8 cellular contexts compared by ENCODE assay signal in the genomic region with DNA sequence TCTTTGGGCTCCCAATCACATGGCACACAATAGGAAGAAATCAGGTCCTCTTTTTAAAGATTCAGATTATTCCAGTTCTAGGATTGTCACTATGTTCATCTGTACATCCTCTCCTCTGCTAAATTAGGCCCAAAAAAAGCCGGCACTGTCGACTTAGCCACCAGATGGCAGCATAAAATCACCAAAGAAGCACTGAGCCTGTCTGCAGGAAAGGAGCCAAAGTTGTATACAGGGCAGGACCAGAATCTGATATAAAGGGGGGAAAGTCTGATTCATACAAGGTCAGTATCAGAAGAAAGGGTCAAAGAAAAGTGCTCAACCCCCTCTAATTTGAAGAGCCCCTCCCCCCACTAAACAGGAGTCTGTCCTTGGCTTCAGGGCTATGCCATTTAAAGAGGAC. TPM values are rescaled to one million over a fixed set of nuclear protein-coding genes. Genes with fewer than 3 reads are reported as not detected.
DNase-seq lines count a peak whose midpoint lies in the region; ATAC-seq, FAIRE-seq and TF ChIP-seq lines count a peak whose summit lies in the region.

No MANE protein-coding gene starts in this region.

- H3K9me1 ChIP-seq in keratinocyte (ENCODE audit: control insufficient read depth, extremely low read depth, insufficient read depth, low read length): no peaks in the 10 kb centered on the region

- dilution Hi-C loops in keratinocyte (cut with MboI; ENCODE audit: extremely low pct_ligation_motif_present, low sequenced_read_pairs): loop anchor here (25.0 kb wide), 1 partner anchor 282 kb away; no protein-coding TSS in a partner anchor

- peak; percentile 91 to 95 for TF ChIP-seq CTCF in brain (conservative IDR thresholded peaks at IDR 0.05)
- TF ChIP-seq CTCF in keratinocyte (optimal IDR thresholded peaks at IDR 0.05 in 1 of 3, IDR thresholded peaks at IDR 0.05 in 1 of 3, conservative IDR thresholded peaks at IDR 0.05 in 1 of 3; ENCODE audit: extremely low read depth in 1 of 3, insufficient read depth in 2 of 3, low read length in 3 of 3): peak; percentile 70 to 80 (median 74)

- H3K4me3 ChIP-seq in keratinocyte (ENCODE audit: control insufficient read depth in 2 of 3, extremely low read depth in 1 of 3, insufficient read depth in 2 of 3, low read depth in 1 of 3, low read length in 3 of 3): no peak overlapping the region

- no peak overlapping the region for H3K4me2 ChIP-seq in keratinocyte (ENCODE audit: control insufficient read depth, extremely low read depth, insufficient read depth, low read depth, low read length)

- H3K4me3 Mint-ChIP-seq in brain: no peak overlapping the region

- no peaks in the 10 kb centered on the region for H3K4me1 ChIP-seq in keratinocyte (ENCODE audit: control insufficient read depth, extremely low read depth, insufficient read depth, low read length)

- H3K27ac ChIP-seq in keratinocyte (ENCODE audit: control insufficient read depth, insufficient read depth, low read length): no peak overlapping the region

- H3K27me3 Mint-ChIP-seq in brain: no peaks in the 10 kb centered on the region

- DNase-seq in ACHN (peak; percentile 37), GM18507 (ENCODE audit: extremely low spot score, insufficient read length, low read depth) (no peak), NCI-H1694 (lab: John Stamatoyannopoulos, UW) (peak; percentile 45), UCSD-AML1 (lab: John Stamatoyannopoulos, UW; ENCODE audit: unreplicated experiment) (peak; percentile 64), keratinocyte (ENCODE audit: low read depth, low spot score) (no peak)
- DNase-seq in stimulated activated CD4-positive, alpha-beta T cell treated with anti-CD3 and anti-CD28 coated beads, Interleukin-1b, Interleukin-23, amount 100 ng/mL, for 4 hours (ENCODE audit: low read depth in 2 of 2): peak; percentile 14 to 65

- H3K36me3 ChIP-seq in keratinocyte (ENCODE audit: control insufficient read depth in 2 of 2, extremely low read depth in 1 of 2, insufficient read depth in 2 of 2, low read length in 2 of 2): no peaks in the 10 kb centered on the region

- H3K27me3 ChIP-seq in keratinocyte (ENCODE audit: control insufficient read depth, extremely low read depth, insufficient read depth, low read length): peaks cover under 1% of the 10 kb centered on the region

- H3K4me1 Mint-ChIP-seq in brain: peaks cover 6% of the 10 kb centered on the region

- H3K9me3 Mint-ChIP-seq in brain: peaks cover 5 to 9% (median 8%) of the 10 kb centered on the region in 5 experiments

- H3K79me2 ChIP-seq in keratinocyte (ENCODE audit: control insufficient read depth, insufficient read depth, low read length): peaks cover 14% of the 10 kb centered on the region

- H3K27ac Mint-ChIP-seq in brain: no peak overlapping the region

- ATAC-seq in HG03097 (IDR thresholded peaks at IDR 0.05; ENCODE audit: low FRiP score, unreplicated experiment): no peak

- in situ Hi-C loops in ACHN (cut with HindIII; ENCODE audit: low pct_ligation_motif_present, low pct_unique_long_range_greater_than_20kb, low sequenced_read_pairs): no loop called here

- no peaks in the 10 kb centered on the region for H3K36me3 Mint-ChIP-seq in brain

- H4K20me1 ChIP-seq in keratinocyte (ENCODE audit: control insufficient read depth, extremely low read depth, insufficient read depth, low read length): no peaks in the 10 kb centered on the region

- H3K9ac ChIP-seq in keratinocyte (ENCODE audit: control insufficient read depth, extremely low read depth, insufficient read depth, low read length): no peak overlapping the region

- H3K9me3 ChIP-seq in keratinocyte (ENCODE audit: control insufficient read depth, low read depth, low read length): no peaks in the 10 kb centered on the region

- FAIRE-seq in GM18507 (lab: Jason Lieb, UNC): peak; percentile 87
- peak; percentile 77 for FAIRE-seq in keratinocyte (lab: Jason Lieb, UNC)

- H2AFZ ChIP-seq in keratinocyte (ENCODE audit: control insufficient read depth, low read length): no peak overlapping the region

RNA-seq across cellular contexts. Expression of a gene that starts 3.0 kb away (rescaled TPM):
- 2.7 TPM for polyA plus RNA-seq in brain (ENCODE audit: insufficient read depth, low read depth, low replicate concordance)
- polyA plus RNA-seq in keratinocyte: 30.5 to 199 TPM (median 179 TPM) in 3 replicates
- 48.1 TPM for polyA plus RNA-seq in keratinocyte (2011; ENCODE audit: low read depth)
- 0.87 and 4.4 TPM in 2 replicates for polyA plus RNA-seq in keratinocyte (2011; cell fraction: cytosol; rRNA removed)
- polyA plus RNA-seq in keratinocyte (2011; cell fraction: nucleus; rRNA removed): 591 and 778 TPM in 2 replicates
- 22.6 and 95.4 TPM in 2 replicates for polyA plus RNA-seq in keratinocyte (2012; ENCODE audit: low replicate concordance)
- 48.7 to 384 TPM (median 165 TPM) in 3 replicates for polyA minus RNA-seq in keratinocyte
- 5.0 TPM for polyA minus RNA-seq in keratinocyte (2011; cell fraction: cytosol; rRNA and poly(A)+ RNA removed)
- 167 and 342 TPM in 2 replicates for polyA minus RNA-seq in keratinocyte (2011; cell fraction: nucleus; rRNA and poly(A)+ RNA removed)

Comparison
In these comparisons a context has a peak if more than half of its experiments do, and no peak if none do; other contexts are left out.
1. DNase-seq: peak in ACHN (single experiment), NCI-H1694 (single experiment), UCSD-AML1 (single experiment) and stimulated activated CD4-positive, alpha-beta T cell treated with anti-CD3 and anti-CD28 coated beads, Interleukin-1b, Interleukin-23, amount 100 ng/mL, for 4 hours (2 of 2); none in GM18507 (single experiment) and keratinocyte (single experiment).